1 cellular context compared by ENCODE assay signal in genomic region chr5:116531635-116532034, GRCh38.
TF ChIP-seq lines count a peak whose summit lies in the region.

No MANE protein-coding gene starts in this region.

TF ChIP-seq in HEK293, 187 proteins besides CTCF, POLR2A, EP300 and RAD21 (continued from another document):
- no peak for TF ChIP-seq PRDM2 (tag by site-specific recombination; IDR thresholded peaks at IDR 0.05; ENCODE audit: borderline replicate concordance)
- no peak for TF ChIP-seq ZNF677 (tag by site-specific recombination; IDR thresholded peaks at IDR 0.05)
TF ChIP-seq in HEK293: peak in this region for 3.
